ENCODE assay signal across 1 cellular context in genomic region chr5:92687793-92688467, GRCh38.
TF ChIP-seq lines count a peak whose summit lies in the region.

No MANE protein-coding gene starts in this region.

TF ChIP-seq in WTC11, 78 proteins besides CTCF, POLR2A, EP300 and RAD21 (continued from another document):
- no peak for TF ChIP-seq PRDM15 (CRISPR knock-in tag; IDR thresholded peaks at IDR 0.05)
- TF ChIP-seq ERG (CRISPR knock-in tag; IDR thresholded peaks at IDR 0.05): no peak
- TF ChIP-seq PRRX2 (CRISPR knock-in tag; IDR thresholded peaks at IDR 0.05): no peak
TF ChIP-seq in WTC11: peak in this region for 0.
